12 cellular contexts compared by ENCODE assay signal in genomic region chr6:7073082-7073783, GRCh38. TPM values are rescaled to one million over a fixed set of nuclear protein-coding genes. Genes with fewer than 3 reads are reported as not detected.
DNase-seq lines count a peak whose midpoint lies in the region; ATAC-seq, FAIRE-seq and TF ChIP-seq lines count a peak whose summit lies in the region.
"Had no signal": no experiment of that assay in that cellular context is flagged by ENCODE, and none has a peak within 500 bp of the region (broad histone marks: within the 10 kb centered on the region; RNA-seq: fewer than 3 reads in every experiment).

No MANE protein-coding gene starts in this region.

- TF ChIP-seq EP300 in GM12878 (IDR thresholded peaks at IDR 0.05; ENCODE audit: borderline replicate concordance in 1 of 2, control insufficient read depth in 1 of 2, low read depth in 2 of 2, low read length in 2 of 2), result no peak

- no peak for DNase-seq in activated CD4-positive, alpha-beta T cell treated with anti-CD3 and anti-CD28 coated beads, Interleukin-2, amount 10 ng/mL, durations not matched to agents 7 days and 5 days
- DNase-seq in activated CD4-positive, alpha-beta T cell treated with anti-CD3 and anti-CD28 coated beads, Interleukin-2, amount 50 U/mL, for 48 hours, result no peak
- DNase-seq in GM12878 (ENCODE audit: low read depth, low spot score) (no peak), AG20443 (ENCODE audit: low spot score) (no peak), cardiac septum (ENCODE audit: low spot score) (no peak), NCI-H1048 (lab: John Stamatoyannopoulos, UW) (no peak)
- DNase-seq in stimulated activated naive B cell treated with anti-CD40 and anti-IgM and Interleukin-4, amounts not matched to agents 10 μg/mL and 1 μg/mL and 100 μg/mL, for 72 hours, result no peak
- DNase-seq: left cardiac atrium had no signal

- peaks cover 22% of the 10 kb centered on the region for H3K4me1 Mint-ChIP-seq in activated CD4-positive, alpha-beta T cell treated with anti-CD3 and anti-CD28 coated beads, Interleukin-2, amount 10 ng/mL, durations not matched to agents 7 days and 5 days
- H3K4me1 Mint-ChIP-seq in stimulated activated naive B cell treated with anti-CD40 and anti-IgM and Interleukin-4, amounts not matched to agents 10 μg/mL and 1 μg/mL and 100 μg/mL, for 72 hours, result peaks cover 6 to 18% of the 10 kb centered on the region in 2 donors
- H3K4me1 Mint-ChIP-seq: neural progenitor cell had no signal

- SMC1A ChIA-PET in GM12878 (lab: Charles Lee; ENCODE audit: uncharacterized antibody, unreplicated experiment), result interaction anchor here (0.5 to 2.0 kb wide), 22 partner anchors 8 to 330 kb away, joined by 3 to 15 read pairs (median 3); no protein-coding TSS in a partner anchor

- no peak for TF ChIP-seq CTCF in GM12878 (IDR thresholded peaks at IDR 0.05 in 2 of 3, conservative IDR thresholded peaks at IDR 0.05 in 1 of 3; ENCODE audit: control insufficient read depth in 2 of 3, extremely low read depth in 1 of 3, insufficient read depth in 1 of 3, low read depth in 3 of 3, low read length in 3 of 3)

- peak overlapping the region; percentile 16; the same call in 1 of the 2 replicates for H2AFZ ChIP-seq in GM12878 (ENCODE audit: control insufficient read depth, low read depth, low read length)
- H2AFZ ChIP-seq: neural progenitor cell had no signal

- WGBS in GM12878 (ENCODE audit: insufficient coverage, insufficient replicate concordance, low lambda C conversion rate, missing lambda C conversion rate), result 46% methylated on average over 9 of the region's 10 CpGs

- TF ChIP-seq POLR2A in GM12878 (IDR thresholded peaks at IDR 0.05; ENCODE audit: low read depth, low read length), result no peak

- no TSS peak for BruUV-seq in GM12878 (replicated peaks; lab: Mats Ljungman, UMichigan)

- FAIRE-seq in GM12878 (lab: Jason Lieb, UNC), result no peak

- no peaks in the 10 kb centered on the region for H3K9me3 Mint-ChIP-seq in activated CD4-positive, alpha-beta T cell treated with anti-CD3 and anti-CD28 coated beads, Interleukin-2, amount 10 ng/mL, durations not matched to agents 7 days and 5 days
- no peaks in the 10 kb centered on the region for H3K9me3 Mint-ChIP-seq in stimulated activated naive B cell treated with anti-CD40 and anti-IgM and Interleukin-4, amounts not matched to agents 10 μg/mL and 1 μg/mL and 100 μg/mL, for 72 hours
- H3K9me3 Mint-ChIP-seq: neural progenitor cell had no signal

- H4K20me1 ChIP-seq in GM12878 (ENCODE audit: control insufficient read depth, insufficient read depth), result no peaks in the 10 kb centered on the region

- H3K4me2 ChIP-seq in GM12878 (ENCODE audit: control insufficient read depth, insufficient read depth), result peak overlapping the region; percentile 81
- H3K4me2 ChIP-seq: neural progenitor cell, smooth muscle cell had no signal

- H3K9me3 ChIP-seq in GM12878 (replicated peaks; ENCODE audit: control insufficient read depth, insufficient read depth, low read length), result no peaks in the 10 kb centered on the region

- peak; percentile 28 for ATAC-seq in HG02885 (IDR thresholded peaks at IDR 0.05; ENCODE audit: poor library complexity, unreplicated experiment)
- no peak for ATAC-seq in GM12878
- ATAC-seq in stimulated activated naive B cell treated with anti-CD40 and anti-IgM and Interleukin-4, amounts not matched to agents 10 μg/mL and 1 μg/mL and 100 μg/mL, for 72 hours (replicated peaks), result peak in 1 of 2 donors; percentile 62

- no peaks in the 10 kb centered on the region for H3K79me2 ChIP-seq in GM12878 (ENCODE audit: control insufficient read depth, insufficient read depth, low read length)

- TF ChIP-seq RAD21 in GM12878 (IDR thresholded peaks at IDR 0.05; ENCODE audit: insufficient read depth, low read depth, low read length), result no peak

- 0 out of 2 replicates have a peak overlapping the region, but pooled peaks have one; percentile 12 for H3K9ac ChIP-seq in GM12878 (ENCODE audit: control insufficient read depth, insufficient read depth, low read length)
- H3K9ac ChIP-seq: neural progenitor cell had no signal

- no peaks in the 10 kb centered on the region for H3K27me3 ChIP-seq in GM12878 (replicated peaks in 1 of 2; ENCODE audit: control insufficient read depth in 2 of 2, insufficient read depth in 2 of 2, low read length in 1 of 2)
- H3K27me3 ChIP-seq: neural progenitor cell had no signal

- intact Hi-C loops in GM12878 (cut with micrococcal nuclease; ENCODE audit: unreplicated experiment) (no loop called here), cardiac septum (cut with DNase I) (no loop called here)

- CTCF ChIA-PET in activated CD4-positive, alpha-beta T cell treated with anti-CD3 and anti-CD28 coated beads, Interleukin-2, amount 10 ng/mL, durations not matched to agents 7 days and 5 days (lab: Charles Lee), result interaction anchor here (0.8 to 1.2 kb wide), 3 partner anchors 14 to 228 kb away, joined by 3 read pairs; no protein-coding TSS in a partner anchor
- CTCF ChIA-PET in GM12878 (lab: Yijun Ruan, JAX), result interaction anchor here (0.6 to 2.7 kb wide), 8 partner anchors 13 to 285 kb away, joined by 3 to 15 read pairs (median 4); no protein-coding TSS in a partner anchor

- no peak overlapping the region for H3K4me3 ChIP-seq in GM12878
- H3K4me3 ChIP-seq: neural progenitor cell, smooth muscle cell had no signal

- peaks cover 51% of the 10 kb centered on the region for H3K27me3 Mint-ChIP-seq in activated CD4-positive, alpha-beta T cell treated with anti-CD3 and anti-CD28 coated beads, Interleukin-2, amount 10 ng/mL, durations not matched to agents 7 days and 5 days
- no peaks in the 10 kb centered on the region for H3K27me3 Mint-ChIP-seq in stimulated activated naive B cell treated with anti-CD40 and anti-IgM and Interleukin-4, amounts not matched to agents 10 μg/mL and 1 μg/mL and 100 μg/mL, for 72 hours

- H3K27ac Mint-ChIP-seq in activated CD4-positive, alpha-beta T cell treated with anti-CD3 and anti-CD28 coated beads, Interleukin-2, amount 10 ng/mL, durations not matched to agents 7 days and 5 days, result peak overlapping the region; percentile 2
- peak overlapping the region; percentile 67 for H3K27ac Mint-ChIP-seq in stimulated activated naive B cell treated with anti-CD40 and anti-IgM and Interleukin-4, amounts not matched to agents 10 μg/mL and 1 μg/mL and 100 μg/mL, for 72 hours
- H3K27ac Mint-ChIP-seq: neural progenitor cell had no signal

- H3K4me1 ChIP-seq in GM12878 (ENCODE audit: control insufficient read depth, insufficient read depth, low read length), result peaks cover 7% of the 10 kb centered on the region
- H3K4me1 ChIP-seq: neural progenitor cell had no signal

- H3K27ac ChIP-seq in GM12878 (ENCODE audit: control insufficient read depth, insufficient read depth), result no peak overlapping the region
- H3K27ac ChIP-seq: 22Rv1, neural progenitor cell had no signal

- H3K36me3 ChIP-seq in GM12878 (ENCODE audit: control insufficient read depth in 2 of 2, insufficient read depth in 2 of 2, low read length in 1 of 2), result no peaks in the 10 kb centered on the region
- H3K36me3 ChIP-seq: neural progenitor cell had no signal

- no peaks in the 10 kb centered on the region for H3K36me3 Mint-ChIP-seq in activated CD4-positive, alpha-beta T cell treated with anti-CD3 and anti-CD28 coated beads, Interleukin-2, amount 10 ng/mL, durations not matched to agents 7 days and 5 days (ENCODE audit: low read depth)
- H3K36me3 Mint-ChIP-seq in stimulated activated naive B cell treated with anti-CD40 and anti-IgM and Interleukin-4, amounts not matched to agents 10 μg/mL and 1 μg/mL and 100 μg/mL, for 72 hours, result no peaks in the 10 kb centered on the region
- H3K36me3 Mint-ChIP-seq: neural progenitor cell had no signal

- no peak overlapping the region for H3K4me3 Mint-ChIP-seq in activated CD4-positive, alpha-beta T cell treated with anti-CD3 and anti-CD28 coated beads, Interleukin-2, amount 10 ng/mL, durations not matched to agents 7 days and 5 days
- peak overlapping the region; percentile 1 to 52 for H3K4me3 Mint-ChIP-seq in stimulated activated naive B cell treated with anti-CD40 and anti-IgM and Interleukin-4, amounts not matched to agents 10 μg/mL and 1 μg/mL and 100 μg/mL, for 72 hours
- H3K4me3 Mint-ChIP-seq: neural progenitor cell had no signal

- in situ Hi-C loops in GM12878 (cut with MboI), result no loop called here

- POLR2A ChIA-PET in activated CD4-positive, alpha-beta T cell treated with anti-CD3 and anti-CD28 coated beads, Interleukin-2, amount 10 ng/mL, durations not matched to agents 7 days and 5 days (lab: Charles Lee), result no interaction called here
- POLR2A ChIA-PET in GM12878 (lab: Charles Lee), result interaction anchor here (0.6 to 1.3 kb wide), 5 partner anchors 42 to 207 kb away, joined by 3 to 6 read pairs (median 3); no protein-coding TSS in a partner anchor

- RAD21 ChIA-PET in GM12878 (lab: Charles Lee; ENCODE audit: unreplicated experiment), result interaction anchor here (0.6 to 3.5 kb wide), 23 partner anchors 14 to 391 kb away, joined by 3 to 18 read pairs (median 3); no protein-coding TSS in a partner anchor

TF ChIP-seq in GM12878, 131 proteins besides CTCF, POLR2A, EP300 and RAD21 (continues in another document):
- no peak for TF ChIP-seq BHLHE40 (IDR thresholded peaks at IDR 0.05; ENCODE audit: borderline replicate concordance in 1 of 2, low read depth in 2 of 2, low read length in 1 of 2)
- no peak for TF ChIP-seq JUNB (IDR thresholded peaks at IDR 0.05)
- TF ChIP-seq CEBPB (IDR thresholded peaks at IDR 0.05; ENCODE audit: borderline replicate concordance in 1 of 2, low read depth in 2 of 2, low read length in 2 of 2), result no peak
- TF ChIP-seq STAT1 (conservative IDR thresholded peaks at IDR 0.05), result no peak
- TF ChIP-seq TCF12 (IDR thresholded peaks at IDR 0.05; ENCODE audit: low read depth, low read length), result no peak
- TF ChIP-seq HDAC6 (IDR thresholded peaks at IDR 0.05; ENCODE audit: unreplicated experiment), result no peak

RNA-seq across cellular contexts. Expression of gene RREB1, which starts 34.5 kb away (rescaled TPM):
- total RNA-seq in activated CD4-positive, alpha-beta T cell treated with anti-CD3 and anti-CD28 coated beads, Interleukin-2, amount 10 ng/mL, durations not matched to agents 7 days and 5 days, result 10 to 100 TPM; 27.2 to 30.1 TPM
- 160 and 173 TPM in 2 replicates for total RNA-seq in GM12878 (2013; cell fraction: nucleolus; rRNA removed)
- total RNA-seq in GM12878 (2014; rRNA removed), result 12.3 and 14.9 TPM in 2 replicates
- total RNA-seq in GM12878 (2014; rRNA removed; fragmentation: Illumina TruSeq; extraction: Trizol), result 12.4 and 12.5 TPM in 2 replicates
- 27.3 and 30.3 TPM in 2 replicates for total RNA-seq in GM12878 (2021)
- 5.8 TPM for polyA plus RNA-seq in GM12878 (2011; ENCODE audit: low read depth)
- 2.9 and 3.1 TPM in 2 replicates for polyA plus RNA-seq in GM12878 (2011; rRNA removed)
- polyA plus RNA-seq in GM12878 (2011; cell fraction: cytosol; rRNA removed), result 2.9 and 4.9 TPM in 2 replicates
- polyA plus RNA-seq in GM12878 (2011; cell fraction: nucleus; rRNA removed), result 13.5 and 17.6 TPM in 2 replicates
- polyA plus RNA-seq in GM12878 (2012), result 11.1 and 11.2 TPM in 2 replicates
- polyA plus RNA-seq in GM12878 (2014; fragmentation: Illumina TruSeq; extraction: Trizol), result 4.4 and 7.2 TPM in 2 replicates
- polyA plus RNA-seq in GM12878 (2014; fragmentation: Nextera tagmentation; extraction: Ambion mirVana), result 1 to 10 TPM; 1.9 to 2.1 TPM
- 9.3 and 11.3 TPM in 2 replicates for polyA plus RNA-seq in GM12878 (2014; rRNA removed)
- 1 to 10 TPM; 7.9 to 9.9 TPM for polyA plus RNA-seq in GM12878 (2016; fragmentation: Nextera tagmentation; extraction: Ambion mirVana)
- polyA minus RNA-seq in GM12878 (2011; rRNA and poly(A)+ RNA removed), result 39.6 and 43.2 TPM in 2 replicates
- polyA minus RNA-seq in GM12878 (2011; cell fraction: cytosol; rRNA and poly(A)+ RNA removed), result 10.9 and 14.4 TPM in 2 replicates
- 39.0 and 65.1 TPM in 2 replicates for polyA minus RNA-seq in GM12878 (2011; cell fraction: nucleus; rRNA and poly(A)+ RNA removed)
- 27.8 TPM for total RNA-seq in cardiac septum
